ENCODE assay signal across 1 cellular context in the genomic region with DNA sequence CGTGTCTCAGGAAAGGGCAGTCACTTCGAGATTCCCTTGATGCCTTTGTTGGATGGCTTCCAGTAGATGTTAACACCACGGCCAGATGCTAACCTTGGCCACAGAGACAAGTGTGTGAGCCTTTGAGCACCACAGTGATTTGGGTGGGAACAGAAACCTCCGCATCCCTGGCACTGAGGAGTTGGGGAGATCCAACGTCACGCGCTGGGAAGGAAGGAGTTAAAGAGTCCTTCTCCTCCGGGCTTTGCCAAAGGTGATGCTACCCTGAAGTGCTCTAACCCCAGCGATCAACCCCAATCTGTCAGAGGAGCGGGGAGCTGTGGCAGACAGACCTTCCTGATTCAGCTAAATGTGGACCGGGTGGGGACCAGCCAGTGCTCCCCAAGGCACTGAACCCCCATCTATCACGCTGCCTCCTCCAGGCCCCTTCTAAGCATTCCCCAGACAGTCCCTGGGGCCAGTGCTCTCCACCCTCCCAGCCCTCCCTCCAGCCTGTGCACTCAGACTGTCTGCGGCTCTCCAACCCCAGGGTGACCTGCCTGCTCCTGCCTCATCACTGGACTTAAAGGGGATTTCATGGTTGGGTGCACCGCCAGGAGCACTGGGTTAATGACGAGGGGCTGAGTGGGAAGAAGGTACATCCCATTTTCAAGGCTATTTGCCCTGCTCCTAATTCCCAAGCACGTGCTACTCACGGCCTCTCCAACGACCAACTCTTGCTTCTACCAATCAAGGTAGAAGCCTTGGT.
TF ChIP-seq lines count a peak whose summit lies in the region.

No MANE protein-coding gene starts in this region.

TF ChIP-seq in GM12878, 131 proteins besides CTCF, POLR2A, EP300 and RAD21:
- no peak for TF ChIP-seq HDAC2 (IDR thresholded peaks at IDR 0.05)
- no peak for TF ChIP-seq MEF2B (IDR thresholded peaks at IDR 0.05; ENCODE audit: partially characterized antibody, poor library complexity, severe bottlenecking)
- TF ChIP-seq POLR2AphosphoS5 (IDR thresholded peaks at IDR 0.05; ENCODE audit: low read length) = 0 out of 2 replicates have a peak, but pooled peaks have one; percentile 19
- 0 out of 2 replicates have a peak, but pooled peaks have one; percentile 15 for TF ChIP-seq GATAD2B (conservative IDR thresholded peaks at IDR 0.05; ENCODE audit: low read depth)
- TF ChIP-seq, protein P1, sequence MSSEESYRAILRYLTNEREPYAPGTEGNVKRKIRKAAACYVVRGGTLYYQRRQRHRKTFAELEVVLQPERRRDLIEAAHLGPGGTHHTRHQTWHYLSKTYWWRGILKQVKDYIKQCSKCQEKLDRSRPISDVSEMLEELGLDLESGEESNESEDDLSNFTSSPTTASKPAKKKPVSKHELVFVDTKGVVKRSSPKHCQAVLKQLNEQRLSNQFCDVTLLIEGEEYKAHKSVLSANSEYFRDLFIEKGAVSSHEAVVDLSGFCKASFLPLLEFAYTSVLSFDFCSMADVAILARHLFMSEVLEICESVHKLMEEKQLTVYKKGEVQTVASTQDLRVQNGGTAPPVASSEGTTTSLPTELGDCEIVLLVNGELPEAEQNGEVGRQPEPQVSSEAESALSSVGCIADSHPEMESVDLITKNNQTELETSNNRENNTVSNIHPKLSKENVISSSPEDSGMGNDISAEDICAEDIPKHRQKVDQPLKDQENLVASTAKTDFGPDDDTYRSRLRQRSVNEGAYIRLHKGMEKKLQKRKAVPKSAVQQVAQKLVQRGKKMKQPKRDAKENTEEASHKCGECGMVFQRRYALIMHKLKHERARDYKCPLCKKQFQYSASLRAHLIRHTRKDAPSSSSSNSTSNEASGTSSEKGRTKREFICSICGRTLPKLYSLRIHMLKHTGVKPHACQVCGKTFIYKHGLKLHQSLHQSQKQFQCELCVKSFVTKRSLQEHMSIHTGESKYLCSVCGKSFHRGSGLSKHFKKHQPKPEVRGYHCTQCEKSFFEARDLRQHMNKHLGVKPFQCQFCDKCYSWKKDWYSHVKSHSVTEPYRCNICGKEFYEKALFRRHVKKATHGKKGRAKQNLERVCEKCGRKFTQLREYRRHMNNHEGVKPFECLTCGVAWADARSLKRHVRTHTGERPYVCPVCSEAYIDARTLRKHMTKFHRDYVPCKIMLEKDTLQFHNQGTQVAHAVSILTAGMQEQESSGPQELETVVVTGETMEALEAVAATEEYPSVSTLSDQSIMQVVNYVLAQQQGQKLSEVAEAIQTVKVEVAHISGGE (CRISPR knock-in tag; IDR thresholded peaks at IDR 0.05) = no peak
- TF ChIP-seq, protein P2, sequence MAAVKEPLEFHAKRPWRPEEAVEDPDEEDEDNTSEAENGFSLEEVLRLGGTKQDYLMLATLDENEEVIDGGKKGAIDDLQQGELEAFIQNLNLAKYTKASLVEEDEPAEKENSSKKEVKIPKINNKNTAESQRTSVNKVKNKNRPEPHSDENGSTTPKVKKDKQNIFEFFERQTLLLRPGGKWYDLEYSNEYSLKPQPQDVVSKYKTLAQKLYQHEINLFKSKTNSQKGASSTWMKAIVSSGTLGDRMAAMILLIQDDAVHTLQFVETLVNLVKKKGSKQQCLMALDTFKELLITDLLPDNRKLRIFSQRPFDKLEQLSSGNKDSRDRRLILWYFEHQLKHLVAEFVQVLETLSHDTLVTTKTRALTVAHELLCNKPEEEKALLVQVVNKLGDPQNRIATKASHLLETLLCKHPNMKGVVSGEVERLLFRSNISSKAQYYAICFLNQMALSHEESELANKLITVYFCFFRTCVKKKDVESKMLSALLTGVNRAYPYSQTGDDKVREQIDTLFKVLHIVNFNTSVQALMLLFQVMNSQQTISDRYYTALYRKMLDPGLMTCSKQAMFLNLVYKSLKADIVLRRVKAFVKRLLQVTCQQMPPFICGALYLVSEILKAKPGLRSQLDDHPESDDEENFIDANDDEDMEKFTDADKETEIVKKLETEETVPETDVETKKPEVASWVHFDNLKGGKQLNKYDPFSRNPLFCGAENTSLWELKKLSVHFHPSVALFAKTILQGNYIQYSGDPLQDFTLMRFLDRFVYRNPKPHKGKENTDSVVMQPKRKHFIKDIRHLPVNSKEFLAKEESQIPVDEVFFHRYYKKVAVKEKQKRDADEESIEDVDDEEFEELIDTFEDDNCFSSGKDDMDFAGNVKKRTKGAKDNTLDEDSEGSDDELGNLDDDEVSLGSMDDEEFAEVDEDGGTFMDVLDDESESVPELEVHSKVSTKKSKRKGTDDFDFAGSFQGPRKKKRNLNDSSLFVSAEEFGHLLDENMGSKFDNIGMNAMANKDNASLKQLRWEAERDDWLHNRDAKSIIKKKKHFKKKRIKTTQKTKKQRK (IDR thresholded peaks at IDR 0.05; ENCODE audit: low read depth, low read length) = no peak
- TF ChIP-seq, protein P3, sequence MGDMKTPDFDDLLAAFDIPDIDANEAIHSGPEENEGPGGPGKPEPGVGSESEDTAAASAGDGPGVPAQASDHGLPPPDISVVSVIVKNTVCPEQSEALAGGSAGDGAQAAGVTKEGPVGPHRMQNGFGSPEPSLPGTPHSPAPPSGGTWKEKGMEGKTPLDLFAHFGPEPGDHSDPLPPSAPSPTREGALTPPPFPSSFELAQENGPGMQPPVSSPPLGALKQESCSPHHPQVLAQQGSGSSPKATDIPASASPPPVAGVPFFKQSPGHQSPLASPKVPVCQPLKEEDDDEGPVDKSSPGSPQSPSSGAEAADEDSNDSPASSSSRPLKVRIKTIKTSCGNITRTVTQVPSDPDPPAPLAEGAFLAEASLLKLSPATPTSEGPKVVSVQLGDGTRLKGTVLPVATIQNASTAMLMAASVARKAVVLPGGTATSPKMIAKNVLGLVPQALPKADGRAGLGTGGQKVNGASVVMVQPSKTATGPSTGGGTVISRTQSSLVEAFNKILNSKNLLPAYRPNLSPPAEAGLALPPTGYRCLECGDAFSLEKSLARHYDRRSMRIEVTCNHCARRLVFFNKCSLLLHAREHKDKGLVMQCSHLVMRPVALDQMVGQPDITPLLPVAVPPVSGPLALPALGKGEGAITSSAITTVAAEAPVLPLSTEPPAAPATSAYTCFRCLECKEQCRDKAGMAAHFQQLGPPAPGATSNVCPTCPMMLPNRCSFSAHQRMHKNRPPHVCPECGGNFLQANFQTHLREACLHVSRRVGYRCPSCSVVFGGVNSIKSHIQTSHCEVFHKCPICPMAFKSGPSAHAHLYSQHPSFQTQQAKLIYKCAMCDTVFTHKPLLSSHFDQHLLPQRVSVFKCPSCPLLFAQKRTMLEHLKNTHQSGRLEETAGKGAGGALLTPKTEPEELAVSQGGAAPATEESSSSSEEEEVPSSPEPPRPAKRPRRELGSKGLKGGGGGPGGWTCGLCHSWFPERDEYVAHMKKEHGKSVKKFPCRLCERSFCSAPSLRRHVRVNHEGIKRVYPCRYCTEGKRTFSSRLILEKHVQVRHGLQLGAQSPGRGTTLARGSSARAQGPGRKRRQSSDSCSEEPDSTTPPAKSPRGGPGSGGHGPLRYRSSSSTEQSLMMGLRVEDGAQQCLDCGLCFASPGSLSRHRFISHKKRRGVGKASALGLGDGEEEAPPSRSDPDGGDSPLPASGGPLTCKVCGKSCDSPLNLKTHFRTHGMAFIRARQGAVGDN (IDR thresholded peaks at IDR 0.05) = 0 out of 2 replicates have a peak, but pooled peaks have one; percentile 31
- TF ChIP-seq BHLHE40 (IDR thresholded peaks at IDR 0.05; ENCODE audit: borderline replicate concordance in 1 of 2, low read depth in 2 of 2, low read length in 1 of 2) = peak in 1 of 2 experiments; percentile 82; a peak in 1 of 4 replicates
- TF ChIP-seq CEBPB (IDR thresholded peaks at IDR 0.05; ENCODE audit: borderline replicate concordance in 1 of 2, low read depth in 2 of 2, low read length in 2 of 2) = no peak
- no peak for TF ChIP-seq ATF7 (IDR thresholded peaks at IDR 0.05; ENCODE audit: low read depth)
